In the genomic region with DNA sequence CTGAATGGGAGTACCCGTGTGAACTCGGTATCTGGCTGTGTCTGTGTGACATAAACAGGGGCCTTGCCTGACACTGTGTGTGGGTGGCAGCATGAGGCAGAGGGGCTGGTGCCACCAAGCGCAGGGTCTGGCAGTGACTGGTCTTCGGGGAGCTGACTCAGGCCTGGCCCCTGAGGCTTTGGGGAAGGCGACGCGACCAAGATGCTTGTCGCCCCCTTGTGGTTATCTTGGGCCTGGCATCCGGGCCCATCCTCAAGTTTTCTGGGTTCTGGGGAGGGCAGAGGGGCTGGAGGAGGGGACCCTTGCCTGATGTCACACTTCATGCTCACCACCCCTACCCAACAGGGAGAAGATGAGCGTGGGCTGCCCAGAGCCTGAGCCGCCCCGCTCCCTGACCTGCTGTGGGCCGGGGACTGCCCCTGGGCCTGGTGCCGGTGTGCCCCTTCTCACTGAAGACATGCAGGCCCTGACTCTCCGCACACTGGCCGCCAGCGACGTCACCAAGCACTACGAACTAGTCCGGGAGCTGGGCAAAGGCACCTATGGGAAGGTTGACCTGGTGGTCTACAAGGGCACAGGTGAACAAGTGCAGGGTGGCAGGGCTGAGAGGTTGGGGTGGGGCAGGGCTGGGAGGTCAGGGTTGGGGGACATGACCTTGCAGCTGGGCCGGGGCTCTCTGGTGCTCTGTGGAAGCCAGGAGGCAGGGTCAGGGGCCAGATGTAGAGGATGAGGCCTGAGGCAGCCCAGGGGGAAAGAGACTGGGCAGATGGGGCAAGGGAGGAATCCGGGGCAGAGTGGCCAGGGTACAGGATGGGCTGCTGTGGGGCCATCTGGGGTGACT, we compare ENCODE assay signal across 8 cellular contexts. TPM values are rescaled to one million over a fixed set of nuclear protein-coding genes. Genes with fewer than 3 reads are reported as not detected.
DNase-seq lines count a peak whose midpoint lies in the region; ATAC-seq, FAIRE-seq and TF ChIP-seq lines count a peak whose summit lies in the region.

No MANE protein-coding gene starts in this region.

- H3K4ac ChIP-seq in H1 (replicated peaks; ENCODE audit: insufficient read length, low read depth, low read length): no peak overlapping the region

- no peaks in the 10 kb centered on the region for H3K27me3 ChIP-seq in H1 (replicated peaks in 1 of 4; ENCODE audit: control insufficient read depth in 3 of 4, extremely low read depth in 1 of 4, insufficient read depth in 3 of 4, low read length in 3 of 4)

- H3K36me3 ChIP-seq in H1 (ENCODE audit: control insufficient read depth in 2 of 4, insufficient read depth in 4 of 4, low read length in 3 of 4): peaks cover 0 to 24% (median 10%) of the 10 kb centered on the region in 4 experiments; a peak in 6 of 8 replicates

- H3K79me2 ChIP-seq in H1 (ENCODE audit: control insufficient read depth in 1 of 2, insufficient read depth in 2 of 2, low read length in 2 of 2): peaks cover 0 to 2% of the 10 kb centered on the region in 2 experiments; a peak in 1 of 4 replicates

- no peaks in the 10 kb centered on the region for H3K36me3 Mint-ChIP-seq in natural killer cell
- H3K36me3 Mint-ChIP-seq in stimulated activated naive B cell treated with anti-CD40 and anti-IgM and Interleukin-4, amounts not matched to agents 10 μg/mL and 1 μg/mL and 100 μg/mL, for 72 hours: no peaks in the 10 kb centered on the region

- no peak overlapping the region for H3K9ac ChIP-seq in H1 (replicated peaks in 1 of 4; ENCODE audit: extremely low read depth in 1 of 4, low read depth in 3 of 4, low read length in 3 of 4)

- H3K18ac ChIP-seq in H1 (ENCODE audit: extremely low read depth, low read length): no peak overlapping the region

- no peak overlapping the region for H3K23ac ChIP-seq in H1 (ENCODE audit: insufficient read length)

- FAIRE-seq in H1 (lab: Jason Lieb, UNC): no peak

- peaks cover 20 to 42% of the 10 kb centered on the region in 2 donors for H3K4me1 Mint-ChIP-seq in natural killer cell
- peaks cover 4 to 12% of the 10 kb centered on the region in 2 donors for H3K4me1 Mint-ChIP-seq in stimulated activated naive B cell treated with anti-CD40 and anti-IgM and Interleukin-4, amounts not matched to agents 10 μg/mL and 1 μg/mL and 100 μg/mL, for 72 hours

- no peak overlapping the region for H3K4me3 ChIP-seq in H1 (ENCODE audit: extremely low read depth in 1 of 4, insufficient read depth in 2 of 4, low read depth in 3 of 4, low read length in 4 of 4)

- no peak overlapping the region for H4K8ac ChIP-seq in H1 (ENCODE audit: extremely low read depth, insufficient read depth, low read length)

- TF ChIP-seq RAD21 in H1 (IDR thresholded peaks at IDR 0.05 in 1 of 2, conservative IDR thresholded peaks at IDR 0.05 in 1 of 2; ENCODE audit: low read depth in 2 of 2, low read length in 2 of 2): peak; percentile 72 to 81

- TF ChIP-seq EP300 in H1 (IDR thresholded peaks at IDR 0.05; ENCODE audit: borderline replicate concordance in 1 of 2, low read depth in 2 of 2, low read length in 2 of 2): no peak

- no peak overlapping the region for H3K27ac ChIP-seq in H1 (ENCODE audit: low read depth, low read length)

- no peak overlapping the region; the same call in 1 of the 2 replicates for H2BK5ac ChIP-seq in H1 (ENCODE audit: low read depth, low read length)

- DNase-seq in DMS53 (lab: John Stamatoyannopoulos, UW) (peak; percentile 62), DMS53 treated with DMSO at 0.1 percent for 48 hours (lab: John Stamatoyannopoulos, UW; ENCODE audit: unreplicated experiment) (no peak), NCI-H2171 (lab: John Stamatoyannopoulos, UW) (peak; percentile 13), H1 (ENCODE audit: low read depth in 1 of 2, low spot score in 2 of 2) (peak in 1 of 2 experiments; percentile 92), natural killer cell (peak; percentile 73)
- peak; percentile 55 to 60 for DNase-seq in activated CD8-positive, alpha-beta memory T cell treated with anti-CD3 and anti-CD28 coated beads for 4 hours (ENCODE audit: low read depth in 2 of 2)
- DNase-seq in stimulated activated naive B cell treated with anti-CD40 and anti-IgM and Interleukin-4, amounts not matched to agents 10 μg/mL and 1 μg/mL and 100 μg/mL, for 72 hours: peak; percentile 51

- no peak for TF ChIP-seq POLR2A in H1 (IDR thresholded peaks at IDR 0.05; ENCODE audit: control extremely low read depth in 1 of 2, low read depth in 2 of 2, low read length in 2 of 2)

- peak; percentile 75 to 94 (median 84) for ATAC-seq in natural killer cell
- peak; percentile 81 to 83 for ATAC-seq in stimulated activated naive B cell treated with anti-CD40 and anti-IgM and Interleukin-4, amounts not matched to agents 10 μg/mL and 1 μg/mL and 100 μg/mL, for 72 hours (replicated peaks)
- ATAC-seq in HG02642 (IDR thresholded peaks at IDR 0.05; ENCODE audit: poor library complexity, unreplicated experiment): no peak

- H3K4me2 ChIP-seq in H1 (ENCODE audit: insufficient read depth in 1 of 2, low read depth in 2 of 2, low read length in 2 of 2): no peak overlapping the region

- H2BK20ac ChIP-seq in H1 (ENCODE audit: low read length): no peak overlapping the region

- H3K79me1 ChIP-seq in H1 (ENCODE audit: low read depth, low read length): peaks cover 13% of the 10 kb centered on the region

- POLR2A ChIA-PET in H1 (lab: Charles Lee; ENCODE audit: partially characterized antibody): interaction anchor here (0.7 to 2.0 kb wide), 6 partner anchors 19 to 999 kb away, joined by 3 to 10 read pairs (median 4); partner anchors contain the start of gene SBK1

- no peaks in the 10 kb centered on the region for H3K23me2 ChIP-seq in H1 (ENCODE audit: low read depth, low read length)

- H3K9me3 Mint-ChIP-seq in natural killer cell: no peaks in the 10 kb centered on the region
- no peaks in the 10 kb centered on the region for H3K9me3 Mint-ChIP-seq in stimulated activated naive B cell treated with anti-CD40 and anti-IgM and Interleukin-4, amounts not matched to agents 10 μg/mL and 1 μg/mL and 100 μg/mL, for 72 hours

- peak overlapping the region; percentile 35 for H3K4me3 Mint-ChIP-seq in natural killer cell
- H3K4me3 Mint-ChIP-seq in stimulated activated naive B cell treated with anti-CD40 and anti-IgM and Interleukin-4, amounts not matched to agents 10 μg/mL and 1 μg/mL and 100 μg/mL, for 72 hours: no peak overlapping the region

- H4K5ac ChIP-seq in H1 (ENCODE audit: insufficient read length, low read depth, low read length): no peak overlapping the region

- H2BK12ac ChIP-seq in H1 (ENCODE audit: low read depth, low read length): no peak overlapping the region

- no peaks in the 10 kb centered on the region for H3K27me3 Mint-ChIP-seq in natural killer cell (ENCODE audit: low read depth in 2 of 2)
- H3K27me3 Mint-ChIP-seq in stimulated activated naive B cell treated with anti-CD40 and anti-IgM and Interleukin-4, amounts not matched to agents 10 μg/mL and 1 μg/mL and 100 μg/mL, for 72 hours: peaks cover 4 to 7% of the 10 kb centered on the region in 2 donors

- H3K4me1 ChIP-seq in H1 (replicated peaks in 1 of 4; ENCODE audit: control insufficient read depth in 3 of 4, insufficient read depth in 4 of 4, low read length in 3 of 4): no peaks in the 10 kb centered on the region

- no peaks in the 10 kb centered on the region for H3K9me3 ChIP-seq in H1 (ENCODE audit: insufficient read depth in 2 of 2, low read depth in 1 of 2, low read length in 1 of 2)

- H2AFZ ChIP-seq in H1 (ENCODE audit: low read length): no peak overlapping the region

- no peak overlapping the region for H4K91ac ChIP-seq in H1 (replicated peaks; ENCODE audit: insufficient read length, low read length)

- 61% methylated on average over 18 of the region's 22 CpGs; no CpG with 5 or more reads in 1 of the 2 experiments for WGBS in H1 (ENCODE audit: extremely low coverage in 1 of 2, insufficient coverage in 1 of 2, insufficient read length in 1 of 2, insufficient replicate concordance in 2 of 2, low coverage in 1 of 2, low lambda C conversion rate in 2 of 2, missing lambda C conversion rate in 1 of 2), 2 experiments

- H2BK120ac ChIP-seq in H1 (replicated peaks; ENCODE audit: low read depth, low read length): no peak overlapping the region

- H2AK5ac ChIP-seq in H1 (ENCODE audit: low read depth, low read length): no peak overlapping the region

- peak overlapping the region; percentile 39 to 91 for H3K27ac Mint-ChIP-seq in natural killer cell
- H3K27ac Mint-ChIP-seq in stimulated activated naive B cell treated with anti-CD40 and anti-IgM and Interleukin-4, amounts not matched to agents 10 μg/mL and 1 μg/mL and 100 μg/mL, for 72 hours: no peak overlapping the region

- H4K20me1 ChIP-seq in H1 (replicated peaks in 1 of 2; ENCODE audit: control insufficient read depth in 1 of 2, insufficient read depth in 2 of 2, low read length in 2 of 2): peaks cover 12 to 24% of the 10 kb centered on the region in 2 experiments

- TF ChIP-seq CTCF in H1 (IDR thresholded peaks at IDR 0.05; ENCODE audit: control extremely low read depth in 1 of 3, insufficient read depth in 1 of 3, low read depth in 1 of 3, low read length in 3 of 3): peak; percentile 90 to 95 (median 91)
- TF ChIP-seq CTCF in natural killer cell (IDR thresholded peaks at IDR 0.05): peak; percentile 92

- no peak overlapping the region for H2BK15ac ChIP-seq in H1 (ENCODE audit: low read length)

- no peak overlapping the region for H3K14ac ChIP-seq in H1 (ENCODE audit: insufficient read length)

- CTCF ChIA-PET in H1 (lab: Charles Lee; ENCODE audit: partially characterized antibody): interaction anchor here (0.6 to 6.5 kb wide), 20 partner anchors 8 to 749 kb away, joined by 3 to 152 read pairs (median 4); no protein-coding TSS in a partner anchor

- intact Hi-C loops in natural killer cell (cut with micrococcal nuclease): loop anchor here (1.0 kb wide), 1 partner anchor 40 kb away; no protein-coding TSS in a partner anchor

- no peak overlapping the region for H3K56ac ChIP-seq in H1 (replicated peaks; ENCODE audit: insufficient read length, low read depth, low read length)

RNA-seq across cellular contexts. Expression of gene SBK1, which starts 24.9 kb away (rescaled TPM):
- total RNA-seq in H1 (2021; fragmentation: NEBNext Ultra II Directional; extraction: Animal tissue kit (Norgen Biotek cat#: 25700)): 73.9 and 77.4 TPM in 2 replicates
- 18.2 and 34.8 TPM in 2 replicates for polyA plus RNA-seq in H1 (2011; rRNA removed)
- 16.7 TPM for polyA plus RNA-seq in H1 (2011; cell fraction: cytosol; rRNA removed)
- polyA plus RNA-seq in H1 (2011; cell fraction: nucleus; rRNA removed): 29.8 TPM
- polyA plus RNA-seq in H1 (2012, experiment 1 of 2): 46.9 to 62.0 TPM (median 59.1 TPM) in 4 replicates
- 59.4 TPM for polyA plus RNA-seq in H1 (2012, experiment 2 of 2)
- polyA plus RNA-seq in H1 (2013, experiment 1 of 2): 69.2 TPM
- polyA plus RNA-seq in H1 (2013, experiment 2 of 2): 68.1 TPM
- 9.3 and 12.5 TPM in 2 replicates for polyA minus RNA-seq in H1 (2011; rRNA and poly(A)+ RNA removed)
- polyA minus RNA-seq in H1 (2011; cell fraction: cytosol; rRNA and poly(A)+ RNA removed): 31.7 TPM
- 16.6 TPM for polyA minus RNA-seq in H1 (2011; cell fraction: nucleus; rRNA and poly(A)+ RNA removed)
- total RNA-seq in natural killer cell: 10 to 100 TPM; 59.3 to 60.9 (median 59.8) TPM

RNA-seq across cellular contexts. Expression of gene NPIPB6, which starts 46.0 kb away (rescaled TPM):
- total RNA-seq in H1 (2021; fragmentation: NEBNext Ultra II Directional; extraction: Animal tissue kit (Norgen Biotek cat#: 25700)): 1.9 TPM in 2 replicates
- 0.69 and 0.83 TPM in 2 replicates for polyA plus RNA-seq in H1 (2011; rRNA removed)
- polyA plus RNA-seq in H1 (2011; cell fraction: cytosol; rRNA removed): 0.96 TPM
- 1.4 TPM for polyA plus RNA-seq in H1 (2011; cell fraction: nucleus; rRNA removed)
- 1.0 to 1.3 TPM (median 1.2 TPM) in 4 replicates for polyA plus RNA-seq in H1 (2012, experiment 1 of 2)
- 0.46 TPM for polyA plus RNA-seq in H1 (2012, experiment 2 of 2)
- 1.4 TPM for polyA plus RNA-seq in H1 (2013, experiment 1 of 2)
- polyA plus RNA-seq in H1 (2013, experiment 2 of 2): 1.1 TPM
- polyA minus RNA-seq in H1 (2011; rRNA and poly(A)+ RNA removed): 1.5 TPM in 2 replicates
- polyA minus RNA-seq in H1 (2011; cell fraction: cytosol; rRNA and poly(A)+ RNA removed): 1.7 TPM
- polyA minus RNA-seq in H1 (2011; cell fraction: nucleus; rRNA and poly(A)+ RNA removed): 1.8 TPM
- total RNA-seq in natural killer cell: 1 to 10 TPM in 2 of 3 donors, not detected in 1; 4.1 to 5.7 TPM
